8 cellular contexts compared by ENCODE assay signal in the genomic region with DNA sequence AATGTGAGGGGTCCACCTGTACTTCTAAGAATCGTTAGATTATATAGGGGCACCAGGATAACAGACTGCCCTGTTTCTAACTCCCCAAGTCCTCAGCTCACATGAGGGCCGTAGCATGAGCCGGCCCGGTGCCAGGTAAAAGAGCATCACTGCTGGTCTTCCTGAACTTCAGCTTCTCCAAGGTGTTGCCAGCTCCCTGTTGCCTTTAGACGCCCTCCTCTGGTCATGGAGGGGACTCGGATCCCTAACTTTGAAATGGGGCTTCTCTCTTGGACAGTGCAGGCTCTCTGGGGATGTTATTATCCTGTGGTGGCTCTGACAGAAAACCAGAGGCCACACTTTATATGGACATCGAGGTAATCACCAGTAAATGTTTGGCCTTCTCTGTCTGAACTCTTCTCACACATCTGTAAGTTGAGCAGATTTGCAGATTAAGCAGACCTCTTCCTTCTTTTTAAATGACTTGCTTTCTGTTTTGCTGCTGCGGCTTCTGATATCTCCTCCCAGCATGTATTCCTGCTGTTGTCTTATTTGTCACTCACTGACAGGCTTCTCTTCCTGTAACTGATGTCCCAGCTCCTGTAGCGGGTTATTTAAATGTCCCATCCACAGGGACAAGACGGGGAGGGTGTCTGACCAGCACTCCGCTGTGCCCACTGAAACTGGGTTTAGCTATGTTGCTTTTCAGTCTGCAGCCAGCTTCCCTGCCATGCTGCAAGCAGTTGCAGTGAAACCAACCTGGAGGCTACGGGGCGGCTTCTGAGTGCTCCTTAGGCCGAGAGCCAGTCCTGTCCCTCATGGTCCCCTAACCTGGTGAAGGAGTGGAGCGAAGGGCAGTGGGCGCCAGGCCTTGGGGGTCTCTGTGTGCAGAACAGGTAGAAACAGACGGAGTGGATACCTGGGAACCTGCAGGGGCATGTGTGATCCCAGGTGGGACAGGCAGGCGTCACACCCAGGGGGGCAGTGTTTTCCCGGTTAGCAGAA. TPM values are rescaled to one million over a fixed set of nuclear protein-coding genes. Genes with fewer than 3 reads are reported as not detected.
A peak's percentile ranks its signal among the peaks of the same experiment; 100 is the strongest.
DNase-seq lines count a peak whose midpoint lies in the region; TF ChIP-seq lines count a peak whose summit lies in the region.

No MANE protein-coding gene starts in this region.

- H3K4me1 ChIP-seq in BLaER1 (peaks cover 75% of the 10 kb centered on the region), HUES64 (ENCODE audit: insufficient read depth, low read length) (peaks cover 20% of the 10 kb centered on the region), liver (ENCODE audit: control insufficient read depth in 4 of 4, insufficient read depth in 4 of 4, low read length in 3 of 4) (peaks cover 4 to 14% (median 11%) of the 10 kb centered on the region in 4 donors)

- H3K4me3 ChIP-seq in BLaER1 = no peak overlapping the region
- peak overlapping the region; percentile 32 for H3K4me3 ChIP-seq in HUES64 (ENCODE audit: low read length)
- no peak overlapping the region for H3K4me3 ChIP-seq in astrocyte of the cerebellum (ENCODE audit: low read depth, low read length)
- H3K4me3 ChIP-seq in liver (ENCODE audit: low read depth in 1 of 3, low read length in 3 of 3) = no peak overlapping the region

- H3K36me3 ChIP-seq in BLaER1 (peaks cover 91% of the 10 kb centered on the region), HUES64 (ENCODE audit: insufficient read depth, low read length) (peaks cover 23% of the 10 kb centered on the region), liver (ENCODE audit: control insufficient read depth in 4 of 4, insufficient read depth in 3 of 4, low read depth in 1 of 4, low read length in 3 of 4) (peaks cover 0 to 12% (median 0%) of the 10 kb centered on the region in 4 donors)

- in situ Hi-C loops in astrocyte of the cerebellum (cut with HindIII; ENCODE audit: low sequenced_read_pairs) = no loop called here

- H3K9ac ChIP-seq in BLaER1 (0 out of 2 replicates have a peak overlapping the region, but pooled peaks have one; percentile 24), HUES64 (ENCODE audit: low read depth, low read length) (no peak overlapping the region; the same call in 1 of the 2 replicates), liver (ENCODE audit: low read depth in 1 of 2, low read length in 2 of 2) (no peak overlapping the region)

- no peak overlapping the region for H3K4me2 ChIP-seq in BLaER1

- peak; percentile 57 to 69 for TF ChIP-seq RAD21 in liver (IDR thresholded peaks at IDR 0.05)

- TF ChIP-seq CTCF in astrocyte of the cerebellum (IDR thresholded peaks at IDR 0.05; ENCODE audit: low read depth, low read length, missing control alignments) (peak; percentile 69), liver (IDR thresholded peaks at IDR 0.05; ENCODE audit: low read depth, low read length, missing input control) (peak; percentile 28)

- DNase-seq in astrocyte of the cerebellum (ENCODE audit: low read depth) = no peak
- DNase-seq in stimulated activated naive CD4-positive, alpha-beta T cell treated with Interleukin-2 at 50 U/mL for 16 hours (lab: John Stamatoyannopoulos, UW) = no peak
- no peak for DNase-seq in NK-92 (lab: John Stamatoyannopoulos, UW; ENCODE audit: unreplicated experiment)
- no peak for DNase-seq in medulla oblongata (ENCODE audit: extremely low spot score)
- DNase-seq in NCI-H345 (lab: John Stamatoyannopoulos, UW) = no peak

- peaks cover 99% of the 10 kb centered on the region for H4K20me1 ChIP-seq in BLaER1

- H3K27ac ChIP-seq in BLaER1 = 0 out of 2 replicates have a peak overlapping the region, but pooled peaks have one; percentile 6
- peak overlapping the region; percentile 70; the same call in 1 of the 2 replicates for H3K27ac ChIP-seq in HUES64 (ENCODE audit: low read depth, low read length)
- no peak overlapping the region for H3K27ac ChIP-seq in liver (ENCODE audit: low read depth in 1 of 2, low read length in 2 of 2)

- H3K27me3 ChIP-seq in BLaER1 (no peaks in the 10 kb centered on the region), HUES64 (ENCODE audit: insufficient read depth, low read length) (no peaks in the 10 kb centered on the region), liver (ENCODE audit: control insufficient read depth in 4 of 4, insufficient read depth in 4 of 4, low read length in 3 of 4) (no peaks in the 10 kb centered on the region)

- 71% methylated on average over 19 of the region's 19 CpGs for WGBS in HUES64
- WGBS in liver = 82% methylated on average over 19 of the region's 19 CpGs

- H3K9me3 ChIP-seq in BLaER1 = no peaks in the 10 kb centered on the region
- no peaks in the 10 kb centered on the region for H3K9me3 ChIP-seq in HUES64 (ENCODE audit: insufficient read depth, low read depth, low read length)
- H3K9me3 ChIP-seq in liver (ENCODE audit: control insufficient read depth in 4 of 4, low read length in 3 of 4) = no peaks in the 10 kb centered on the region

TF ChIP-seq in liver, 16 proteins besides CTCF, POLR2A, EP300 and RAD21:
- no peak for TF ChIP-seq TAF1 (conservative IDR thresholded peaks at IDR 0.05)
- no peak for TF ChIP-seq ZBTB33 (IDR thresholded peaks at IDR 0.05)
- TF ChIP-seq NR2F2 (IDR thresholded peaks at IDR 0.05) = no peak

RNA-seq across cellular contexts. Expression of gene TSSK6, which starts 39.2 kb away (rescaled TPM):
- 1.4 TPM for polyA plus RNA-seq in HUES64 (2013, experiment 1 of 2)
- polyA plus RNA-seq in HUES64 (2013, experiment 2 of 2) = 1.9 TPM
- 1 to 10 TPM; 1.2 to 2.3 TPM for total RNA-seq in liver
- polyA plus RNA-seq in liver = under 1 TPM; 0.21 to 0.95 TPM

RNA-seq across cellular contexts. Expression of gene NDUFA13, which starts 39.9 kb away (rescaled TPM):
- 184 TPM for polyA plus RNA-seq in HUES64 (2013, experiment 1 of 2)
- polyA plus RNA-seq in HUES64 (2013, experiment 2 of 2) = 194 TPM
- total RNA-seq in liver = 10 to 100 TPM; 45.3 to 80.6 TPM
- polyA plus RNA-seq in liver = 100 to 1,000 TPM; 180 to 239 TPM

RNA-seq across cellular contexts. Expression of gene YJEFN3, which starts 52.6 kb away (rescaled TPM):
- 3.3 TPM for polyA plus RNA-seq in HUES64 (2013, experiment 1 of 2)
- polyA plus RNA-seq in HUES64 (2013, experiment 2 of 2) = 2.7 TPM
- under 1 TPM; 0.19 to 0.75 TPM for total RNA-seq in liver
- polyA plus RNA-seq in liver = under 1 TPM; 0.51 to 0.88 TPM

Comparison
In these comparisons a context has a peak if more than half of its experiments do, and no peak if none do; other contexts are left out.
1. H3K27ac ChIP-seq: peak in BLaER1 (single experiment) and HUES64 (single experiment); none in liver (0 of 2).